In the genomic region with DNA sequence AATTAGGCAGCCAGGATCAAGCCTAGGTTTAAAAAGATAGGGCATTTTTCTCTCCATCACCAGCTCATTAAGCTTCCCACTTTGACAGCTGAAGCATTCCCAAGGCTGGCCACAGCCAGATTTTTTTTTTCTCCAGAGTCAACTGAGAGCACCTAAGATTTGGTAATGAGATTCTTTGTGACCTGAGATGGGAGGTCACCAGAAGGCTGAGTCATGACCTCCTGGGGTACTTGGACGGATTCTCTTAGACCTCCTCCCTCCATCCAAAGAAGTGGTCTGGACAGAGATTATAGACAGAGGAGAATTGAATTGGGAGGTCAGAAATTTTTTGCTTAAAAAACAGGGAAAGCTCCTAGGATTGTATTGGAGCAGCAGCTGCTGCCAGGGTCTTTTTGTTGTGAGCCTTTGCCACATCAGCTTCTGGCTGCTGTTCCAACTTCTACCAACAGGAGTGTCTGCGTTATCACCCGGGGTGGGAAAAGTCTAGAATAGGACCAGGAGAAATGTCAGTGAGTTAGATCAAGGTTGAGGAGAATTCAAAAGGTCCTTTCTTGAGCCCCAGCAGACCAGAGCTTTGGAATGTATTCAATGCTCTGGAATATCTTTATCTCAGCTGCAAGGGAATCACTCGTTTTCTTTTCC, we compare ENCODE assay signal across 16 cellular contexts.
DNase-seq lines count a peak whose midpoint lies in the region; ATAC-seq, FAIRE-seq and TF ChIP-seq lines count a peak whose summit lies in the region.
"Had no signal": no experiment of that assay in that cellular context is flagged by ENCODE, and none has a peak within 500 bp of the region (broad histone marks: within the 10 kb centered on the region; RNA-seq: fewer than 3 reads in every experiment).

No MANE protein-coding gene starts in this region.

- H3K4me3 ChIP-seq in BJ (ENCODE audit: low read depth, low read length) = no peak overlapping the region
- no peak overlapping the region for H3K4me3 ChIP-seq in GM12875 (ENCODE audit: low read depth, low read length)
- no peak overlapping the region for H3K4me3 ChIP-seq in Panc1 (ENCODE audit: low read depth in 2 of 2, low read length in 2 of 2)
- H3K4me3 ChIP-seq in Peyer's patch = no peak overlapping the region

- H3K36me3 Mint-ChIP-seq in activated naive CD4-positive, alpha-beta T cell treated with anti-CD3 and anti-CD28 coated beads for 36 hours (ENCODE audit: low read depth) = no peaks in the 10 kb centered on the region
- H3K36me3 Mint-ChIP-seq: activated naive CD4-positive, alpha-beta T cell treated with anti-CD3 and anti-CD28 coated beads, Interleukin-2, amount 50 U/mL, for 24 hours; CD4-positive, CD25-positive, alpha-beta regulatory T cell had no signal

- TF ChIP-seq CTCF in BJ (IDR thresholded peaks at IDR 0.05; ENCODE audit: insufficient read depth, low read depth, low read length) (0 out of 2 replicates have a peak, but pooled peaks have one; percentile 13), GM12875 (IDR thresholded peaks at IDR 0.05; ENCODE audit: borderline replicate concordance, insufficient read depth, low read depth, low read length) (peak; percentile 36; the same call in 1 of the 2 replicates), Panc1 (IDR thresholded peaks at IDR 0.05) (peak; percentile 30; the same call in 1 of the 2 replicates), Peyer's patch (IDR thresholded peaks at IDR 0.05) (no peak)

- CTCF ChIA-PET in BJ (lab: Yijun Ruan, JAX) (interaction anchor here (0.8 to 1.2 kb wide), 2 partner anchors 13 to 144 kb away, joined by 3 read pairs; no protein-coding TSS in a partner anchor), Panc1 (lab: Charles Lee) (no interaction called here)
- CTCF ChIA-PET in activated naive CD4-positive, alpha-beta T cell treated with anti-CD3 and anti-CD28 coated beads for 36 hours (lab: Charles Lee) = no interaction called here

- no peak overlapping the region for H3K4me3 Mint-ChIP-seq in activated naive CD4-positive, alpha-beta T cell treated with anti-CD3 and anti-CD28 coated beads for 36 hours
- H3K4me3 Mint-ChIP-seq: activated naive CD4-positive, alpha-beta T cell treated with anti-CD3 and anti-CD28 coated beads, Interleukin-2, amount 50 U/mL, for 24 hours; CD4-positive, CD25-positive, alpha-beta regulatory T cell; T-helper 2 cell treated with Interferon-gamma antibody and Interleukin-4, amounts not matched to agents 5 μg/mL and 100 μg/mL, for 36 hours had no signal

- H3K27ac ChIP-seq in Panc1 (ENCODE audit: low read length) = no peak overlapping the region
- no peak overlapping the region for H3K27ac ChIP-seq in Peyer's patch

- BruUV-seq in Panc1 (replicated peaks; lab: Mats Ljungman, UMichigan) = no TSS peak

- H3K4me1 Mint-ChIP-seq in activated naive CD4-positive, alpha-beta T cell treated with anti-CD3 and anti-CD28 coated beads for 36 hours (ENCODE audit: low read depth) = no peaks in the 10 kb centered on the region
- H3K4me1 Mint-ChIP-seq: activated naive CD4-positive, alpha-beta T cell treated with anti-CD3 and anti-CD28 coated beads, Interleukin-2, amount 50 U/mL, for 24 hours; CD4-positive, CD25-positive, alpha-beta regulatory T cell had no signal

- FAIRE-seq in HTR-8/SVneo (lab: Jason Lieb, UNC) = no peak
- FAIRE-seq: kidney had no signal

- POLR2A ChIA-PET in BJ (lab: Charles Lee) (no interaction called here), Panc1 (lab: Charles Lee) (no interaction called here)

- TF ChIP-seq POLR2A in Peyer's patch (IDR thresholded peaks at IDR 0.05) = no peak

- intact Hi-C loops in Panc1 (cut with micrococcal nuclease; ENCODE audit: unreplicated experiment) = no loop called here
- intact Hi-C loops in activated naive CD4-positive, alpha-beta T cell treated with anti-CD3 and anti-CD28 coated beads for 36 hours (cut with micrococcal nuclease) = no loop called here

- H3K4me1 ChIP-seq in Panc1 (ENCODE audit: control insufficient read depth, insufficient read depth, low read length) = no peaks in the 10 kb centered on the region
- no peaks in the 10 kb centered on the region for H3K4me1 ChIP-seq in Peyer's patch

- no peaks in the 10 kb centered on the region for H3K27me3 Mint-ChIP-seq in activated naive CD4-positive, alpha-beta T cell treated with anti-CD3 and anti-CD28 coated beads for 36 hours (ENCODE audit: low read depth)
- H3K27me3 Mint-ChIP-seq: CD4-positive, CD25-positive, alpha-beta regulatory T cell had no signal

- no peak for DNase-seq in BJ (ENCODE audit: low read depth)
- no peak for DNase-seq in Panc1 (ENCODE audit: low read depth, low spot score)
- peak; percentile 59 for DNase-seq in islet precursor cell
- no peak for DNase-seq in GM19240 (ENCODE audit: insufficient read length, low spot score)
- no peak for DNase-seq in activated naive CD4-positive, alpha-beta T cell treated with anti-CD3 and anti-CD28 coated beads for 36 hours
- DNase-seq in Peyer's patch = no peak
- no peak for DNase-seq in HTR-8/SVneo (ENCODE audit: insufficient read length, low spot score)
- DNase-seq: CD4-positive, CD25-positive, alpha-beta regulatory T cell; cerebellar nuclear complex; KG1; kidney; NCI-H69; stimulated activated CD8-positive, alpha-beta memory T cell treated with anti-CD3 and anti-CD28 coated beads, Interleukin-4, amount 100 ng/mL, for 48 hours had no signal

- in situ Hi-C loops in Panc1 (cut with HindIII; ENCODE audit: low pct_unique_long_range_greater_than_20kb, low sequenced_read_pairs) = no loop called here

- H3K27ac Mint-ChIP-seq in activated naive CD4-positive, alpha-beta T cell treated with anti-CD3 and anti-CD28 coated beads for 36 hours = no peak overlapping the region
- H3K27ac Mint-ChIP-seq: activated naive CD4-positive, alpha-beta T cell treated with anti-CD3 and anti-CD28 coated beads, Interleukin-2, amount 50 U/mL, for 24 hours; CD4-positive, CD25-positive, alpha-beta regulatory T cell; T-helper 2 cell treated with Interferon-gamma antibody and Interleukin-4, amounts not matched to agents 5 μg/mL and 100 μg/mL, for 36 hours had no signal

- no peak for ATAC-seq in Panc1

- H3K9me3 ChIP-seq in Panc1 (ENCODE audit: control insufficient read depth, insufficient read depth, low read depth, low read length) (no peaks in the 10 kb centered on the region), Peyer's patch (no peaks in the 10 kb centered on the region)

- no peaks in the 10 kb centered on the region for H3K27me3 ChIP-seq in BJ (ENCODE audit: control insufficient read depth, insufficient read depth, low read length)
- no peaks in the 10 kb centered on the region; the same call in 1 of the 2 replicates for H3K27me3 ChIP-seq in Panc1 (ENCODE audit: control insufficient read depth, insufficient read depth, low read length)
- H3K27me3 ChIP-seq in Peyer's patch = no peaks in the 10 kb centered on the region

- peaks cover 1% of the 10 kb centered on the region for H3K9me3 Mint-ChIP-seq in activated naive CD4-positive, alpha-beta T cell treated with anti-CD3 and anti-CD28 coated beads for 36 hours

- no peaks in the 10 kb centered on the region for H3K36me3 ChIP-seq in BJ (ENCODE audit: control insufficient read depth, insufficient read depth, low read length)
- H3K36me3 ChIP-seq in Panc1 (ENCODE audit: control insufficient read depth, insufficient read depth, low read length) = no peaks in the 10 kb centered on the region
- no peaks in the 10 kb centered on the region for H3K36me3 ChIP-seq in Peyer's patch

Comparison
In these comparisons a context has a peak if more than half of its experiments do, and no peak if none do; other contexts are left out.
1. CTCF ChIP-seq: peak in BJ (single experiment), GM12875 (single experiment) and Panc1 (single experiment); none in Peyer's patch (0 of 6).